In genomic region chr4:78059524-78059889, GRCh38 we compare ENCODE assay signal across 8 cellular contexts. TPM values are rescaled to one million over a fixed set of nuclear protein-coding genes. Genes with fewer than 3 reads are reported as not detected.
A peak's percentile ranks its signal among the peaks of the same experiment; 100 is the strongest.
DNase-seq lines count a peak whose midpoint lies in the region; ATAC-seq and TF ChIP-seq lines count a peak whose summit lies in the region.

No MANE protein-coding gene starts in this region.

- H3K4me1 Mint-ChIP-seq in T-helper 1 cell treated with Interleukin-12 subunit alpha and Interleukin-12 subunit beta and Interleukin-4 antibody, amounts not matched to agents 30 μg/mL and 1 μg/mL, for 36 hours (ENCODE audit: low read depth): peaks cover 25% of the 10 kb centered on the region

- no peak overlapping the region for H3K4ac ChIP-seq in mesendoderm (ENCODE audit: low read depth, low read length)

- peak overlapping the region; percentile 47 for H3K4me2 ChIP-seq in mesendoderm (ENCODE audit: low read length)

- TF ChIP-seq POLR2A in upper lobe of left lung (IDR thresholded peaks at IDR 0.05): no peak

- H3K27ac Mint-ChIP-seq in T-helper 1 cell treated with Interleukin-12 subunit alpha and Interleukin-12 subunit beta and Interleukin-4 antibody, amounts not matched to agents 30 μg/mL and 1 μg/mL, for 36 hours: no peak overlapping the region

- H3K36me3 Mint-ChIP-seq in T-helper 1 cell treated with Interleukin-12 subunit alpha and Interleukin-12 subunit beta and Interleukin-4 antibody, amounts not matched to agents 30 μg/mL and 1 μg/mL, for 36 hours (ENCODE audit: low read depth): no peaks in the 10 kb centered on the region

- H4K5ac ChIP-seq in mesendoderm (ENCODE audit: low read length): no peak overlapping the region

- H3K9me3 Mint-ChIP-seq in T-helper 1 cell treated with Interleukin-12 subunit alpha and Interleukin-12 subunit beta and Interleukin-4 antibody, amounts not matched to agents 30 μg/mL and 1 μg/mL, for 36 hours: no peaks in the 10 kb centered on the region

- peaks cover 56% of the 10 kb centered on the region for H3K79me2 ChIP-seq in mesendoderm (ENCODE audit: control insufficient read depth, insufficient read depth, low read length)

- H3K27me3 ChIP-seq in mesendoderm (ENCODE audit: insufficient read depth, low read length, poor library complexity) (no peaks in the 10 kb centered on the region), upper lobe of left lung (peaks cover 0 to 17% (median 6%) of the 10 kb centered on the region in 4 donors)

- TF ChIP-seq CTCF in epithelial cell of esophagus (IDR thresholded peaks at IDR 0.05; ENCODE audit: insufficient read depth, low read depth, low read length, missing control alignments) (peak; percentile 81), upper lobe of left lung (IDR thresholded peaks at IDR 0.05) (peak in 4 of 6 experiments; percentile 29 to 65 (median 44))

- H3K27me3 Mint-ChIP-seq in T-helper 1 cell treated with Interleukin-12 subunit alpha and Interleukin-12 subunit beta and Interleukin-4 antibody, amounts not matched to agents 30 μg/mL and 1 μg/mL, for 36 hours (ENCODE audit: low read depth): peaks cover 72% of the 10 kb centered on the region

- no peak overlapping the region for H3K23ac ChIP-seq in mesendoderm (ENCODE audit: low read length)

- H3K27ac ChIP-seq in mesendoderm (ENCODE audit: low read depth, low read length) (peak overlapping the region; percentile 93), upper lobe of left lung (peak overlapping the region in 2 of 4 donors; percentile 70 to 79)

- H4K8ac ChIP-seq in mesendoderm (ENCODE audit: low read depth, low read length): no peak overlapping the region

- peak overlapping the region; percentile 96 for H3K56ac ChIP-seq in mesendoderm (ENCODE audit: low read length)

- no peak overlapping the region for H2BK15ac ChIP-seq in mesendoderm (replicated peaks; ENCODE audit: low read depth)

- H3K9ac ChIP-seq in mesendoderm (ENCODE audit: low read length): peak overlapping the region; percentile 95

- peak overlapping the region; percentile 44 for H2BK5ac ChIP-seq in mesendoderm (ENCODE audit: low read length)

- no peaks in the 10 kb centered on the region for H3K9me3 ChIP-seq in upper lobe of left lung

- H3K4me1 ChIP-seq in mesendoderm (ENCODE audit: control insufficient read depth, low read depth, low read length): peaks cover 3% of the 10 kb centered on the region
- H3K4me1 ChIP-seq in upper lobe of left lung: peaks cover 13 to 33% (median 32%) of the 10 kb centered on the region in 4 donors

- peak; percentile 19 for DNase-seq in stimulated activated CD4-positive, alpha-beta T cell treated with anti-CD3 and anti-CD28 coated beads, Interleukin-1b, Interleukin-23, amount 100 ng/mL, for 48 hours
- DNase-seq in stimulated activated CD4-positive, alpha-beta T cell treated with anti-CD3 and anti-CD28 coated beads, Interleukin-12 subunit alpha, Interleukin-12 subunit beta, amount 100 ng/mL, for 4 hours: no peak
- DNase-seq in NCI-H146 treated with DMSO at 0.1 percent for 48 hours (lab: John Stamatoyannopoulos, UW; ENCODE audit: unreplicated experiment) (peak; percentile 79), epithelial cell of esophagus (ENCODE audit: low read depth) (peak; percentile 88), mesendoderm (peak; percentile 96), upper lobe of left lung (peak in 1 of 2 donors; percentile 49)

- no peaks in the 10 kb centered on the region for H3K79me1 ChIP-seq in mesendoderm (ENCODE audit: low read length)

- no peak overlapping the region for H2BK120ac ChIP-seq in mesendoderm (ENCODE audit: low read depth, low read length)

- H2AK5ac ChIP-seq in mesendoderm (ENCODE audit: low read length): no peak overlapping the region

- peak overlapping the region; percentile 72 for H3K4me3 ChIP-seq in epithelial cell of esophagus (ENCODE audit: low read length)
- H3K4me3 ChIP-seq in mesendoderm (ENCODE audit: low read length): peak overlapping the region; percentile 84
- H3K4me3 ChIP-seq in upper lobe of left lung: peak overlapping the region in 3 of 4 donors; percentile 47 to 65 (median 64)

- no peak for TF ChIP-seq EP300 in upper lobe of left lung (IDR thresholded peaks at IDR 0.05)

- peak overlapping the region; percentile 99 for H3K18ac ChIP-seq in mesendoderm (ENCODE audit: low read length)

- H3K4me3 Mint-ChIP-seq in T-helper 1 cell treated with Interleukin-12 subunit alpha and Interleukin-12 subunit beta and Interleukin-4 antibody, amounts not matched to agents 30 μg/mL and 1 μg/mL, for 36 hours: peak overlapping the region; percentile 42

- H3K36me3 ChIP-seq in mesendoderm (ENCODE audit: control insufficient read depth, insufficient read depth, low read length): no peaks in the 10 kb centered on the region
- no peaks in the 10 kb centered on the region for H3K36me3 ChIP-seq in upper lobe of left lung

- no CpG with 5 or more reads among the region's 7 CpGs for WGBS in mesendoderm (ENCODE audit: extremely low coverage, insufficient coverage, low lambda C conversion rate)
- 4 to 8% methylated on average over 7 of the region's 7 CpGs for WGBS in upper lobe of left lung, 2 donors

- ATAC-seq in upper lobe of left lung (ENCODE audit: low FRiP score in 2 of 2): peak; percentile 54 to 75
- no peak for ATAC-seq in GM21529 (IDR thresholded peaks at IDR 0.05; ENCODE audit: unreplicated experiment)

RNA-seq across cellular contexts. Expression of gene FRAS1, which starts 2.4 kb away (rescaled TPM):
- polyA plus RNA-seq in mesendoderm (2013, experiment 1 of 2): 10.0 TPM
- 9.4 TPM for polyA plus RNA-seq in mesendoderm (2013, experiment 2 of 2)
- total RNA-seq in upper lobe of left lung: 10 to 100 TPM in 1 of 6 donors, 1 to 10 TPM in 5; 3.9 to 11.2 (median 6.7) TPM
